Comparison of ENCODE assay signal across 9 cellular contexts in genomic region chr4:105895609-105896460, GRCh38. TPM values are rescaled to one million over a fixed set of nuclear protein-coding genes. Genes with fewer than 3 reads are reported as not detected.
A peak's percentile ranks its signal among the peaks of the same experiment; 100 is the strongest.
DNase-seq lines count a peak whose midpoint lies in the region; ATAC-seq, FAIRE-seq and TF ChIP-seq lines count a peak whose summit lies in the region.
"Had no signal": no experiment of that assay in that cellular context is flagged by ENCODE, and none has a peak within 500 bp of the region (broad histone marks: within the 10 kb centered on the region; RNA-seq: fewer than 3 reads in every experiment).

No MANE protein-coding gene starts in this region.

- H3K36me3 ChIP-seq in HUES64 (ENCODE audit: insufficient read depth, low read length) = no peaks in the 10 kb centered on the region
- H3K36me3 ChIP-seq in astrocyte (ENCODE audit: insufficient read depth, low read length) = no peaks in the 10 kb centered on the region
- H3K36me3 ChIP-seq in kidney (ENCODE audit: control insufficient read depth in 1 of 2, insufficient read depth in 2 of 2, low read length in 2 of 2) = no peaks in the 10 kb centered on the region
- H3K36me3 ChIP-seq in CD8-positive, alpha-beta T cell (ENCODE audit: insufficient read depth, low read length) = no peaks in the 10 kb centered on the region

- intact Hi-C loops in kidney (cut with DNase I) = no loop called here
- intact Hi-C loops in CD8-positive, alpha-beta T cell (cut with DNase I, micrococcal nuclease) = no loop called here

- peak overlapping the region; percentile 77 for H3K4me2 ChIP-seq in astrocyte (ENCODE audit: low read length)

- no peak for TF ChIP-seq CTCF in astrocyte (IDR thresholded peaks at IDR 0.05; ENCODE audit: insufficient read depth, low read depth, low read length)
- no peak for TF ChIP-seq CTCF in kidney (IDR thresholded peaks at IDR 0.05; ENCODE audit: borderline replicate concordance, extremely low read depth, insufficient read depth)
- TF ChIP-seq CTCF in CD8-positive, alpha-beta T cell (IDR thresholded peaks at IDR 0.05) = no peak

- H3K79me2 ChIP-seq in astrocyte (ENCODE audit: insufficient read depth, low read length) = no peaks in the 10 kb centered on the region

- POLR2A ChIA-PET in CD8-positive, alpha-beta T cell (lab: Charles Lee) = no interaction called here

- no peaks in the 10 kb centered on the region for H3K4me1 Mint-ChIP-seq in astrocyte (ENCODE audit: low read depth, unreplicated experiment)
- H3K4me1 Mint-ChIP-seq in stimulated activated naive CD8-positive, alpha-beta T cell treated with anti-CD3 and anti-CD28 coated beads, Interleukin-15, Interleukin-2, amounts not matched to agents 100 ng/mL and 50 ng/mL, for 24 hours (ENCODE audit: low read depth) = peaks cover 9% of the 10 kb centered on the region
- H3K4me1 Mint-ChIP-seq in CD8-positive, alpha-beta T cell (ENCODE audit: low read depth) = peaks cover 6% of the 10 kb centered on the region

- no peaks in the 10 kb centered on the region for H4K20me1 ChIP-seq in astrocyte (ENCODE audit: insufficient read depth, low read length)

- peak; percentile 40 for ATAC-seq in GM21367 (IDR thresholded peaks at IDR 0.05; ENCODE audit: unreplicated experiment)
- no peak for ATAC-seq in CD8-positive, alpha-beta T cell

- under 1% methylated on average over 82 of the region's 82 CpGs for WGBS in HUES64

- H3K4me1 ChIP-seq in HUES64 (ENCODE audit: insufficient read depth, low read length) (peaks cover 16% of the 10 kb centered on the region; the same call in 1 of the 2 replicates), astrocyte (ENCODE audit: insufficient read depth, low read length) (peaks cover 11% of the 10 kb centered on the region), kidney (ENCODE audit: control insufficient read depth in 1 of 2, insufficient read depth in 1 of 2, low read depth in 1 of 2, low read length in 2 of 2) (peaks cover 0 to 11% of the 10 kb centered on the region in 2 donors)
- H3K4me1 ChIP-seq in CD8-positive, alpha-beta T cell (ENCODE audit: insufficient read depth, low read length) = no peaks in the 10 kb centered on the region

- peak overlapping the region; percentile 36 for H2AFZ ChIP-seq in astrocyte (ENCODE audit: low read depth, low read length)

- FAIRE-seq in astrocyte (lab: Jason Lieb, UNC) (no peak), kidney (lab: Jason Lieb, UNC) (no peak)

- H3K9ac ChIP-seq in HUES64 (ENCODE audit: low read depth, low read length) (peak overlapping the region; percentile 28; the same call in 1 of the 2 replicates), astrocyte (ENCODE audit: low read length) (no peak overlapping the region), kidney (ENCODE audit: low read length in 2 of 2) (peak overlapping the region; percentile 59 to 81)

- DNase-seq in GM03348 (ENCODE audit: low spot score) (peak; percentile 31), astrocyte (ENCODE audit: low read depth) (peak; percentile 2), kidney (peak; percentile 82), MV-4-11 (lab: John Stamatoyannopoulos, UW) (no peak)
- no peak for DNase-seq in CD8-positive, alpha-beta T cell

- peaks cover 82% of the 10 kb centered on the region for H3K27me3 Mint-ChIP-seq in astrocyte (ENCODE audit: low read depth, unreplicated experiment)
- H3K27me3 Mint-ChIP-seq in stimulated activated naive CD8-positive, alpha-beta T cell treated with anti-CD3 and anti-CD28 coated beads, Interleukin-15, Interleukin-2, amounts not matched to agents 100 ng/mL and 50 ng/mL, for 24 hours = peaks cover 82% of the 10 kb centered on the region
- H3K27me3 Mint-ChIP-seq in CD8-positive, alpha-beta T cell (ENCODE audit: low read depth) = peaks cover 66% of the 10 kb centered on the region

- CTCF ChIA-PET in CD8-positive, alpha-beta T cell (lab: Charles Lee) = no interaction called here

- no peaks in the 10 kb centered on the region for H3K9me3 Mint-ChIP-seq in astrocyte (ENCODE audit: unreplicated experiment)
- H3K9me3 Mint-ChIP-seq in stimulated activated naive CD8-positive, alpha-beta T cell treated with anti-CD3 and anti-CD28 coated beads, Interleukin-15, Interleukin-2, amounts not matched to agents 100 ng/mL and 50 ng/mL, for 24 hours = no peaks in the 10 kb centered on the region
- H3K9me3 Mint-ChIP-seq in CD8-positive, alpha-beta T cell = no peaks in the 10 kb centered on the region

- no peaks in the 10 kb centered on the region for H3K36me3 Mint-ChIP-seq in astrocyte (ENCODE audit: low read depth, unreplicated experiment)
- no peaks in the 10 kb centered on the region for H3K36me3 Mint-ChIP-seq in stimulated activated naive CD8-positive, alpha-beta T cell treated with anti-CD3 and anti-CD28 coated beads, Interleukin-15, Interleukin-2, amounts not matched to agents 100 ng/mL and 50 ng/mL, for 24 hours (ENCODE audit: low read depth)
- no peaks in the 10 kb centered on the region for H3K36me3 Mint-ChIP-seq in CD8-positive, alpha-beta T cell

- peaks cover 96% of the 10 kb centered on the region for H3K27me3 ChIP-seq in HUES64 (ENCODE audit: insufficient read depth, low read length)
- peaks cover 80% of the 10 kb centered on the region for H3K27me3 ChIP-seq in astrocyte (ENCODE audit: insufficient read depth, low read length)
- peaks cover 7% of the 10 kb centered on the region for H3K27me3 ChIP-seq in CD8-positive, alpha-beta T cell (ENCODE audit: insufficient read depth, low read length)

- H3K9me3 ChIP-seq in HUES64 (ENCODE audit: insufficient read depth, low read depth, low read length) (no peaks in the 10 kb centered on the region), astrocyte (ENCODE audit: insufficient read depth, low read depth, low read length) (no peaks in the 10 kb centered on the region), kidney (ENCODE audit: control insufficient read depth in 1 of 2, low read length in 2 of 2) (no peaks in the 10 kb centered on the region)
- H3K9me3 ChIP-seq in CD8-positive, alpha-beta T cell (ENCODE audit: low read length) = no peaks in the 10 kb centered on the region

- no peak overlapping the region for H3K27ac ChIP-seq in HUES64 (ENCODE audit: low read depth, low read length)
- no peak overlapping the region for H3K27ac ChIP-seq in astrocyte (ENCODE audit: low read depth, low read length)
- H3K27ac ChIP-seq in kidney (ENCODE audit: low read depth in 2 of 2, low read length in 2 of 2) = peak overlapping the region; percentile 59 to 73
- H3K27ac ChIP-seq in CD8-positive, alpha-beta T cell (ENCODE audit: low read depth, low read length) = no peak overlapping the region

- H3K27ac Mint-ChIP-seq in astrocyte (ENCODE audit: unreplicated experiment) = no peak overlapping the region
- no peak overlapping the region for H3K27ac Mint-ChIP-seq in stimulated activated naive CD8-positive, alpha-beta T cell treated with anti-CD3 and anti-CD28 coated beads, Interleukin-15, Interleukin-2, amounts not matched to agents 100 ng/mL and 50 ng/mL, for 24 hours
- no peak overlapping the region for H3K27ac Mint-ChIP-seq in CD8-positive, alpha-beta T cell

- H3K4me3 Mint-ChIP-seq in astrocyte (ENCODE audit: unreplicated experiment) = peak overlapping the region; percentile 79
- H3K4me3 Mint-ChIP-seq in stimulated activated naive CD8-positive, alpha-beta T cell treated with anti-CD3 and anti-CD28 coated beads, Interleukin-15, Interleukin-2, amounts not matched to agents 100 ng/mL and 50 ng/mL, for 24 hours = peak overlapping the region; percentile 21
- no peak overlapping the region for H3K4me3 Mint-ChIP-seq in CD8-positive, alpha-beta T cell

- peak overlapping the region; percentile 56 for H3K4me3 ChIP-seq in HUES64 (ENCODE audit: low read length)
- H3K4me3 ChIP-seq in astrocyte (ENCODE audit: insufficient read depth, low read depth, low read length) = peak overlapping the region; percentile 31
- peak overlapping the region; percentile 71 to 74 for H3K4me3 ChIP-seq in kidney (ENCODE audit: low read length in 2 of 2)
- H3K4me3 ChIP-seq in CD8-positive, alpha-beta T cell (ENCODE audit: low read depth, low read length) = no peak overlapping the region

RNA-seq across cellular contexts. Expression of gene NPNT, which starts 0.6 kb away (rescaled TPM):
- polyA plus RNA-seq in HUES64 (2013, experiment 1 of 2) = 0.85 TPM
- 0.89 TPM for polyA plus RNA-seq in HUES64 (2013, experiment 2 of 2)
- total RNA-seq in astrocyte = 2.5 and 3.1 TPM in 2 replicates
- 78.3 TPM for total RNA-seq in kidney
- polyA plus RNA-seq in kidney (ENCODE audit: insufficient read depth, low read depth, low replicate concordance) = 117 TPM
- not detected for total RNA-seq in CD8-positive, alpha-beta T cell
- total RNA-seq: LHCN-M2 had no signal

Comparison
In these comparisons a context has a peak if more than half of its experiments do, and no peak if none do; other contexts are left out.
1. DNase-seq: peak in GM03348 (single experiment), astrocyte (single experiment) and kidney (single experiment); none in MV-4-11 (single experiment) and CD8-positive, alpha-beta T cell (0 of 7).
2. H3K27ac ChIP-seq: peak in kidney (2 of 2); none in HUES64 (single experiment), astrocyte (single experiment) and CD8-positive, alpha-beta T cell (single experiment).
3. RNA of gene NPNT, which starts 0.6 kb away (total RNA-seq): 78.3 TPM in kidney (single experiment); 2.5 to 3.1 TPM in astrocyte and not detected in CD8-positive, alpha-beta T cell; every median in the first group is over 10 times any median in the second.